11 cellular contexts compared by ENCODE assay signal in genomic region chr2:158391876-158392275, GRCh38.
DNase-seq lines count a peak whose midpoint lies in the region; ATAC-seq and TF ChIP-seq lines count a peak whose summit lies in the region.
"Had no signal": no experiment of that assay in that cellular context is flagged by ENCODE, and none has a peak within 500 bp of the region (broad histone marks: within the 10 kb centered on the region; RNA-seq: fewer than 3 reads in every experiment).

No MANE protein-coding gene starts in this region.

- H3K4me3 ChIP-seq in effector memory CD4-positive, alpha-beta T cell (ENCODE audit: insufficient read depth, low read depth, low read length, poor library complexity, severe bottlenecking): no peak overlapping the region

- no peak overlapping the region for H3K27ac Mint-ChIP-seq in T-cell

- H3K4me1 ChIP-seq in effector memory CD4-positive, alpha-beta T cell (ENCODE audit: control insufficient read depth, insufficient read depth, low read length, poor library complexity, severe bottlenecking): no peaks in the 10 kb centered on the region

- DNase-seq in COLO829 (ENCODE audit: low spot score): peak; percentile 0
- no peak for DNase-seq in T-cell
- DNase-seq in kidney glomerular epithelial cell (lab: John Stamatoyannopoulos, UW): peak; percentile 46
- no peak for DNase-seq in effector memory CD4-positive, alpha-beta T cell
- DNase-seq: activated CD4-positive, CD25-positive, alpha-beta regulatory T cell treated with anti-CD3 and anti-CD28 coated beads, Interleukin-2, amount 50 U/mL, for 72 hours; NCI-H345 had no signal

- no peaks in the 10 kb centered on the region for H3K36me3 ChIP-seq in effector memory CD4-positive, alpha-beta T cell (ENCODE audit: control insufficient read depth, insufficient read depth, low read length)

- POLR2A ChIA-PET in T-cell (lab: Charles Lee): no interaction called here

- TF ChIP-seq POLR2A in GM18505 (IDR thresholded peaks at IDR 0.05; ENCODE audit: borderline replicate concordance, extremely low read depth, insufficient read depth, insufficient read length): no peak

- H3K27me3 Mint-ChIP-seq in T-cell: peaks cover 3 to 6% of the 10 kb centered on the region in 2 donors

- no peak overlapping the region for H3K27ac ChIP-seq in effector memory CD4-positive, alpha-beta T cell (ENCODE audit: insufficient read depth, low read length, poor library complexity, severe bottlenecking)
- H3K27ac ChIP-seq: KMS-11 had no signal

- H3K27me3 ChIP-seq in effector memory CD4-positive, alpha-beta T cell (replicated peaks; ENCODE audit: control insufficient read depth, insufficient read depth, low read length, poor library complexity, severe bottlenecking): no peaks in the 10 kb centered on the region

- ATAC-seq in GM18909 (IDR thresholded peaks at IDR 0.05; ENCODE audit: poor library complexity, unreplicated experiment) (peak; percentile 53), T-cell (replicated peaks in 1 of 4) (peak; percentile 38 to 77 (median 60)), GM21360 (IDR thresholded peaks at IDR 0.05; ENCODE audit: unreplicated experiment) (no peak), GM18505 (IDR thresholded peaks at IDR 0.05; ENCODE audit: unreplicated experiment) (no peak)
- ATAC-seq: sciatic nerve had no signal

- H3K9me3 Mint-ChIP-seq in T-cell: no peaks in the 10 kb centered on the region

- H3K4me3 Mint-ChIP-seq in T-cell: no peak overlapping the region

- H3K9me3 ChIP-seq in effector memory CD4-positive, alpha-beta T cell (ENCODE audit: control insufficient read depth, low read length): no peaks in the 10 kb centered on the region

- peaks cover 0 to 7% (median 7%) of the 10 kb centered on the region in 3 donors for H3K4me1 Mint-ChIP-seq in T-cell

- CTCF ChIA-PET in T-cell (lab: Charles Lee): no interaction called here

- H3K36me3 Mint-ChIP-seq in T-cell: no peaks in the 10 kb centered on the region

Comparison
In these comparisons a context has a peak if more than half of its experiments do, and no peak if none do; other contexts are left out.
1. DNase-seq: peak in COLO829 (single experiment) and kidney glomerular epithelial cell (single experiment); none in T-cell (0 of 34) and effector memory CD4-positive, alpha-beta T cell (0 of 3).
2. ATAC-seq: peak in GM18909 (single experiment) and T-cell (4 of 4); none in GM21360 (single experiment) and GM18505 (single experiment).